1 cellular context compared by ENCODE assay signal in genomic region chr19:48362716-48363499, GRCh38.
TF ChIP-seq lines count a peak whose summit lies in the region.

No MANE protein-coding gene starts in this region.

TF ChIP-seq in HEK293, 187 proteins besides CTCF, POLR2A, EP300 and RAD21 (continued from another document):
- no peak for TF ChIP-seq ZSCAN4 (tag by site-specific recombination; IDR thresholded peaks at IDR 0.05)
- TF ChIP-seq ZNF394 (tag by site-specific recombination; IDR thresholded peaks at IDR 0.05; ENCODE audit: borderline replicate concordance): peak; percentile 67; the same call in 1 of the 2 replicates
- peak; percentile 6; the same call in 1 of the 2 replicates for TF ChIP-seq KLF9 (tag by site-specific recombination; IDR thresholded peaks at IDR 0.05; ENCODE audit: low read depth)
- peak; percentile 81; the same call in 1 of the 2 replicates for TF ChIP-seq ZNF335 (tag by site-specific recombination; conservative IDR thresholded peaks at IDR 0.05)
- peak; percentile 90 for TF ChIP-seq SP3 (tag by site-specific recombination; IDR thresholded peaks at IDR 0.05)
- TF ChIP-seq ZNF792 (tag by site-specific recombination; IDR thresholded peaks at IDR 0.05): no peak
- TF ChIP-seq ZNF2 (tag by site-specific recombination; IDR thresholded peaks at IDR 0.05): 0 out of 2 replicates have a peak, but pooled peaks have one; percentile 41
- TF ChIP-seq ZNF169 (tag by site-specific recombination; IDR thresholded peaks at IDR 0.05): no peak
- peak; percentile 62; the same call in 1 of the 2 replicates for TF ChIP-seq ZFHX2 (tag by site-specific recombination; conservative IDR thresholded peaks at IDR 0.05)
- 0 out of 2 replicates have a peak, but pooled peaks have one; percentile 12 for TF ChIP-seq ZNF280D (tag by site-specific recombination; IDR thresholded peaks at IDR 0.05)
- peak; percentile 42 for TF ChIP-seq SP2 (tag by site-specific recombination; IDR thresholded peaks at IDR 0.05)
- TF ChIP-seq ZBTB44 (tag by site-specific recombination; IDR thresholded peaks at IDR 0.05): 0 out of 2 replicates have a peak, but pooled peaks have one; percentile 6
- TF ChIP-seq KLF17 (tag by site-specific recombination; IDR thresholded peaks at IDR 0.05): no peak
